Comparison of ENCODE assay signal across 27 cellular contexts in genomic region chr4:23130845-23131244, GRCh38.
"Had no signal": no experiment of that assay in that cellular context is flagged by ENCODE, and none has a peak within 500 bp of the region (broad histone marks: within the 10 kb centered on the region; RNA-seq: fewer than 3 reads in every experiment).

No MANE protein-coding gene starts in this region.

- H3K27me3 ChIP-seq: gastrocnemius medialis, hepatocyte, suprapubic skin, tibial artery, upper lobe of right lung had no signal

- H3K4me2 ChIP-seq: hepatocyte had no signal

- H3K27ac ChIP-seq: epithelial cell of prostate, gastrocnemius medialis, hepatocyte, left ventricle myocardium inferior, suprapubic skin, tibial artery, upper lobe of right lung had no signal

- H3K4me1 Mint-ChIP-seq: activated CD8-positive, alpha-beta memory T cell treated with anti-CD3 and anti-CD28 coated beads, Interleukin-2, amount 10 ng/mL, durations not matched to agents 7 days and 5 days; central memory CD8-positive, alpha-beta T cell; nephron; stimulated activated naive B cell treated with anti-CD40 and anti-IgM and Interleukin-4, amounts not matched to agents 10 μg/mL and 1 μg/mL and 100 μg/mL, for 72 hours had no signal

- H3K4me3 ChIP-seq: gastrocnemius medialis, hepatocyte, left ventricle myocardium inferior, lung, suprapubic skin, tibial artery, upper lobe of right lung had no signal

- DNase-seq: activated CD4-positive, alpha-beta T cell treated with anti-CD3 and anti-CD28 coated beads for 1 hour; activated CD4-positive, alpha-beta T cell treated with anti-CD3 and anti-CD28 coated beads, Interleukin-2, amount 50 U/mL, for 1 hour; activated CD8-positive, alpha-beta memory T cell treated with anti-CD3 and anti-CD28 coated beads, Interleukin-2, amount 10 ng/mL, durations not matched to agents 7 days and 5 days; activated CD8-positive, alpha-beta T cell treated with anti-CD3 and anti-CD28 coated beads, Interleukin-2, amount 10 ng/mL, durations not matched to agents 7 days and 5 days; activated naive CD4-positive, alpha-beta T cell; activated T-cell treated with anti-CD3 and anti-CD28 coated beads, Interleukin-2, amount 50 U/mL, for 48 hours; dermis blood vessel endothelial cell; effector CD4-positive, alpha-beta T cell; gastrocnemius medialis; islet precursor cell; left ventricle myocardium inferior; mesendoderm; posterior cingulate gyrus; right cardiac atrium; stimulated activated CD4-positive, alpha-beta T cell treated with anti-CD3 and anti-CD28 coated beads, Interleukin-15, amount 100 ng/mL, for 24 hours; stimulated activated CD4-positive, alpha-beta T cell treated with anti-CD3 and anti-CD28 coated beads, Interleukin-2, amount 100 ng/mL, for 24 hours; stimulated activated naive B cell treated with anti-CD40 and anti-IgM and Interleukin-4, amounts not matched to agents 10 μg/mL and 1 μg/mL and 100 μg/mL, for 72 hours; tibial artery; upper lobe of right lung had no signal

- H3K79me2 ChIP-seq: hepatocyte had no signal

- H3K36me3 Mint-ChIP-seq: activated CD8-positive, alpha-beta memory T cell treated with anti-CD3 and anti-CD28 coated beads, Interleukin-2, amount 10 ng/mL, durations not matched to agents 7 days and 5 days; activated naive CD4-positive, alpha-beta T cell treated with anti-CD3 and anti-CD28 coated beads, Interleukin-2, amount 50 U/mL, for 72 hours; stimulated activated naive B cell treated with anti-CD40 and anti-IgM and Interleukin-4, amounts not matched to agents 10 μg/mL and 1 μg/mL and 100 μg/mL, for 72 hours had no signal

- H3K4me3 Mint-ChIP-seq: activated CD8-positive, alpha-beta memory T cell treated with anti-CD3 and anti-CD28 coated beads, Interleukin-2, amount 10 ng/mL, durations not matched to agents 7 days and 5 days; activated CD8-positive, alpha-beta T cell treated with anti-CD3 and anti-CD28 coated beads, Interleukin-2, amount 10 ng/mL, durations not matched to agents 7 days and 5 days; central memory CD8-positive, alpha-beta T cell; nephron; stimulated activated naive B cell treated with anti-CD40 and anti-IgM and Interleukin-4, amounts not matched to agents 10 μg/mL and 1 μg/mL and 100 μg/mL, for 72 hours; WTC11 had no signal

- H3K9me3 Mint-ChIP-seq: nephron; stimulated activated naive B cell treated with anti-CD40 and anti-IgM and Interleukin-4, amounts not matched to agents 10 μg/mL and 1 μg/mL and 100 μg/mL, for 72 hours had no signal

- H2AFZ ChIP-seq: hepatocyte had no signal

- ATAC-seq: activated CD8-positive, alpha-beta memory T cell treated with anti-CD3 and anti-CD28 coated beads, Interleukin-2, amount 10 ng/mL, durations not matched to agents 7 days and 5 days; activated CD8-positive, alpha-beta T cell treated with anti-CD3 and anti-CD28 coated beads, Interleukin-2, amount 10 ng/mL, durations not matched to agents 7 days and 5 days; activated naive CD4-positive, alpha-beta T cell treated with anti-CD3 and anti-CD28 coated beads, Interleukin-2, amount 50 U/mL, for 72 hours; gastrocnemius medialis; right cardiac atrium; stimulated activated naive B cell treated with anti-CD40 and anti-IgM and Interleukin-4, amounts not matched to agents 10 μg/mL and 1 μg/mL and 100 μg/mL, for 72 hours; upper lobe of right lung; WTC11 had no signal

- H3K27me3 Mint-ChIP-seq: activated CD8-positive, alpha-beta memory T cell treated with anti-CD3 and anti-CD28 coated beads, Interleukin-2, amount 10 ng/mL, durations not matched to agents 7 days and 5 days; central memory CD8-positive, alpha-beta T cell; stimulated activated naive B cell treated with anti-CD40 and anti-IgM and Interleukin-4, amounts not matched to agents 10 μg/mL and 1 μg/mL and 100 μg/mL, for 72 hours had no signal

- H3K9me3 ChIP-seq: gastrocnemius medialis, left ventricle myocardium inferior, suprapubic skin, tibial artery, upper lobe of right lung had no signal

- H3K4me1 ChIP-seq: gastrocnemius medialis, left ventricle myocardium inferior, suprapubic skin, tibial artery, upper lobe of right lung had no signal

- H3K27ac Mint-ChIP-seq: activated CD8-positive, alpha-beta memory T cell treated with anti-CD3 and anti-CD28 coated beads, Interleukin-2, amount 10 ng/mL, durations not matched to agents 7 days and 5 days; activated CD8-positive, alpha-beta T cell treated with anti-CD3 and anti-CD28 coated beads, Interleukin-2, amount 10 ng/mL, durations not matched to agents 7 days and 5 days; activated naive CD4-positive, alpha-beta T cell treated with anti-CD3 and anti-CD28 coated beads, Interleukin-2, amount 50 U/mL, for 72 hours; nephron; stimulated activated naive B cell treated with anti-CD40 and anti-IgM and Interleukin-4, amounts not matched to agents 10 μg/mL and 1 μg/mL and 100 μg/mL, for 72 hours; WTC11 had no signal

- H3K36me3 ChIP-seq: gastrocnemius medialis, left ventricle myocardium inferior, suprapubic skin, tibial artery, upper lobe of right lung had no signal
